21 cellular contexts compared by ENCODE assay signal in genomic region chr3:33058780-33059179, GRCh38. TPM values are rescaled to one million over a fixed set of nuclear protein-coding genes. Genes with fewer than 3 reads are reported as not detected.
DNase-seq lines count a peak whose midpoint lies in the region; ATAC-seq, FAIRE-seq and TF ChIP-seq lines count a peak whose summit lies in the region.
"Had no signal": no experiment of that assay in that cellular context is flagged by ENCODE, and none has a peak within 500 bp of the region (broad histone marks: within the 10 kb centered on the region; RNA-seq: fewer than 3 reads in every experiment).

No MANE protein-coding gene starts in this region.

- no peak overlapping the region for H3T11ph ChIP-seq in H9 (ENCODE audit: low read length)

- H3K36me3 ChIP-seq in HepG2 (replicated peaks in 1 of 2; ENCODE audit: control insufficient read depth in 1 of 2, insufficient read depth in 2 of 2, low read length in 2 of 2) (peaks cover 1 to 37% of the 10 kb centered on the region in 2 experiments; a peak in 3 of 5 replicates), right lobe of liver (peaks cover 0 to 15% (median 2%) of the 10 kb centered on the region in 4 donors), tibial nerve (peaks cover 0 to 95% (median 0%) of the 10 kb centered on the region in 3 donors)

- TF ChIP-seq RAD21 in HepG2 (CRISPR knock-in tag; IDR thresholded peaks at IDR 0.05), result no peak; the same call in 1 of the 2 replicates

- peaks cover 71% of the 10 kb centered on the region for H3K4me1 Mint-ChIP-seq in stimulated activated memory B cell treated with anti-CD40 and anti-IgM and Interleukin-4, amounts not matched to agents 10 μg/mL and 1 μg/mL and 100 μg/mL, for 72 hours
- H3K4me1 Mint-ChIP-seq in H9, result no peaks in the 10 kb centered on the region

- DNase-seq in HepG2 (ENCODE audit: low spot score) (peak; percentile 20), right lobe of liver (no peak), HuH-7 (ENCODE audit: low spot score) (peak; percentile 43), cerebellar cortex (ENCODE audit: low spot score) (peak; percentile 14), H9 (no peak), HTR-8/SVneo (ENCODE audit: insufficient read length, low spot score) (no peak), tibial nerve (ENCODE audit: low spot score in 2 of 2) (no peak)
- DNase-seq: C1 segment of cervical spinal cord, Calu3, DMS53, HCEC 1CT, IMR-90, Kasumi-1, NCI-H1105, NCI-H1694, NCI-H2107, NCI-H2227 treated with DMSO at 0.1 percent for 48 hours, NCI-H524 treated with DMSO at 0.1 percent for 48 hours, OCI-M1, SIG-M5 had no signal

- TF ChIP-seq EP300 in HepG2 (IDR thresholded peaks at IDR 0.05; ENCODE audit: low read depth in 2 of 2, low read length in 2 of 2), result no peak
- no peak for TF ChIP-seq EP300 in HepG2 (CRISPR knock-in tag; IDR thresholded peaks at IDR 0.05; ENCODE audit: borderline replicate concordance)
- no peak for TF ChIP-seq EP300 in tibial nerve (IDR thresholded peaks at IDR 0.05)

- CTCF ChIA-PET in HepG2 (lab: Yijun Ruan, JAX; ENCODE audit: low intra/inter-chr PET ratio, low total read pairs), result no interaction called here

- H3K79me2 ChIP-seq in HepG2 (ENCODE audit: insufficient read depth, low read length), result no peaks in the 10 kb centered on the region
- H3K79me2 ChIP-seq in H9 (ENCODE audit: insufficient read depth, low read length), result no peaks in the 10 kb centered on the region

- POLR2A ChIA-PET in HepG2 (lab: Yijun Ruan, JAX), result interaction anchor here (1.0 to 3.0 kb wide), 6 partner anchors 11 to 382 kb away, joined by 3 to 22 read pairs (median 4); partner anchors contain the start of genes CRTAP and UBP1

- peaks cover 63% of the 10 kb centered on the region for H3K36me3 Mint-ChIP-seq in stimulated activated memory B cell treated with anti-CD40 and anti-IgM and Interleukin-4, amounts not matched to agents 10 μg/mL and 1 μg/mL and 100 μg/mL, for 72 hours
- peaks cover 5 to 43% (median 43%) of the 10 kb centered on the region in 3 experiments; a peak in 5 of 7 replicates for H3K36me3 Mint-ChIP-seq in H9 (ENCODE audit: insufficient read depth in 1 of 3, low read depth in 3 of 3)

- H4K91ac ChIP-seq in H9 (ENCODE audit: insufficient read length, low read depth, low read length), result no peak overlapping the region

- no peak overlapping the region for H3K18ac ChIP-seq in H9 (ENCODE audit: insufficient read length, low read depth, low read length)

- TF ChIP-seq CTCF in HepG2 (CRISPR knock-in tag; IDR thresholded peaks at IDR 0.05), result no peak
- TF ChIP-seq CTCF in right lobe of liver (IDR thresholded peaks at IDR 0.05), result no peak
- no peak for TF ChIP-seq CTCF in H9 (conservative IDR thresholded peaks at IDR 0.05)
- TF ChIP-seq CTCF in tibial nerve (IDR thresholded peaks at IDR 0.05), result no peak

- 82% methylated on average over 3 of the region's 3 CpGs for WGBS in HepG2 (ENCODE audit: low lambda C conversion rate)
- WGBS in right lobe of liver (ENCODE audit: insufficient coverage, low coverage, low lambda C conversion rate, missing lambda C conversion rate), result 45% methylated on average over 3 of the region's 3 CpGs
- no CpG with 5 or more reads among the region's 3 CpGs for WGBS in H9 (ENCODE audit: extremely low coverage, insufficient read length, low lambda C conversion rate)
- WGBS in tibial nerve, 2 donors, result 73 to 82% methylated on average over 3 of the region's 3 CpGs

- H4K20me1 ChIP-seq in HepG2 (ENCODE audit: insufficient read depth, low read length) (no peaks in the 10 kb centered on the region), H9 (ENCODE audit: control insufficient read depth, insufficient read depth, insufficient read length) (no peaks in the 10 kb centered on the region)

- no peaks in the 10 kb centered on the region for H3K79me1 ChIP-seq in H9 (ENCODE audit: insufficient read depth, low read depth, low read length, poor library complexity, severe bottlenecking)

- H3K4ac ChIP-seq in H9 (ENCODE audit: low read depth, low read length), result no peak overlapping the region

- H3K27ac Mint-ChIP-seq in stimulated activated memory B cell treated with anti-CD40 and anti-IgM and Interleukin-4, amounts not matched to agents 10 μg/mL and 1 μg/mL and 100 μg/mL, for 72 hours, result peak overlapping the region; percentile 54
- H3K27ac Mint-ChIP-seq in H9, result no peak overlapping the region

- H2BK20ac ChIP-seq in H9 (ENCODE audit: low read depth, low read length, poor library complexity, severe bottlenecking), result no peak overlapping the region

- no peak overlapping the region for H2BK120ac ChIP-seq in H9 (ENCODE audit: low read depth, low read length, poor library complexity, severe bottlenecking)

- no peak overlapping the region for H3K56ac ChIP-seq in H9 (ENCODE audit: insufficient read length, low read depth, low read length)

- no peak overlapping the region for H4K5ac ChIP-seq in H9 (ENCODE audit: insufficient read length, low read depth, low read length)

- no peak overlapping the region for H2AK5ac ChIP-seq in H9 (ENCODE audit: insufficient read length, low read length)

- H3K27me3 ChIP-seq in HepG2 (ENCODE audit: control insufficient read depth in 1 of 2, insufficient read depth in 2 of 2, low read length in 2 of 2) (no peaks in the 10 kb centered on the region), right lobe of liver (no peaks in the 10 kb centered on the region), H9 (ENCODE audit: insufficient read depth, low read length) (no peaks in the 10 kb centered on the region), tibial nerve (no peaks in the 10 kb centered on the region)

- peak; percentile 54 for ATAC-seq in HepG2
- no peak for ATAC-seq in right lobe of liver
- no peak for ATAC-seq in stimulated activated memory B cell treated with anti-CD40 and anti-IgM and Interleukin-4, amounts not matched to agents 10 μg/mL and 1 μg/mL and 100 μg/mL, for 72 hours

- H3K27ac ChIP-seq in HepG2 (ENCODE audit: extremely low read length, insufficient read depth, low read length) (peak overlapping the region; percentile 97), right lobe of liver (no peak overlapping the region), H9 (ENCODE audit: insufficient read length, low read depth, low read length) (no peak overlapping the region), tibial nerve (no peak overlapping the region)

- intact Hi-C loops in HepG2 (cut with micrococcal nuclease; ENCODE audit: unreplicated experiment) (no loop called here), right lobe of liver (cut with DNase I) (no loop called here)

- H2BK15ac ChIP-seq in H9 (ENCODE audit: low read depth, low read length), result no peak overlapping the region

- no peak overlapping the region for H2AFZ ChIP-seq in HepG2 (ENCODE audit: low read length)
- H2AFZ ChIP-seq in H9 (ENCODE audit: low read length), result no peak overlapping the region

- peak; percentile 39 for FAIRE-seq in HepG2 (lab: Jason Lieb, UNC)
- FAIRE-seq in HTR-8/SVneo (lab: Jason Lieb, UNC), result no peak

- no peak overlapping the region for H3K14ac ChIP-seq in H9 (ENCODE audit: insufficient read depth, low read length)

- H3K23me2 ChIP-seq in H9 (ENCODE audit: insufficient read length, low read depth, low read length, poor library complexity, severe bottlenecking), result no peaks in the 10 kb centered on the region

- in situ Hi-C loops in HepG2 (cut with HindIII; ENCODE audit: extremely low pct_ligation_motif_present, low pct_unique_long_range_greater_than_20kb), result no loop called here

- H2BK5ac ChIP-seq in H9 (ENCODE audit: insufficient read length, low read length), result no peak overlapping the region

- H3K4me1 ChIP-seq in HepG2 (ENCODE audit: insufficient read depth, low read length), result peaks cover 30% of the 10 kb centered on the region
- H3K4me1 ChIP-seq in right lobe of liver, result no peaks in the 10 kb centered on the region
- no peaks in the 10 kb centered on the region for H3K4me1 ChIP-seq in H9 (ENCODE audit: insufficient read depth, low read length)
- peaks cover 0 to 3% (median 0%) of the 10 kb centered on the region in 4 donors for H3K4me1 ChIP-seq in tibial nerve

- TF ChIP-seq POLR2A in HepG2 (IDR thresholded peaks at IDR 0.05; ENCODE audit: insufficient read depth in 1 of 2, low read depth in 2 of 2, low read length in 2 of 2), result no peak
- no peak for TF ChIP-seq POLR2A in right lobe of liver (IDR thresholded peaks at IDR 0.05)
- TF ChIP-seq POLR2A in tibial nerve (IDR thresholded peaks at IDR 0.05), result no peak

- H3K9ac ChIP-seq in HepG2 (ENCODE audit: insufficient read depth, low read depth, low read length) (no peak overlapping the region), H9 (ENCODE audit: extremely low read depth, insufficient read length, low read length) (no peak overlapping the region)

- no peak overlapping the region for H3K23ac ChIP-seq in H9 (ENCODE audit: insufficient read length, low read depth, low read length)

- H3K27me3 Mint-ChIP-seq in stimulated activated memory B cell treated with anti-CD40 and anti-IgM and Interleukin-4, amounts not matched to agents 10 μg/mL and 1 μg/mL and 100 μg/mL, for 72 hours, result no peaks in the 10 kb centered on the region
- no peaks in the 10 kb centered on the region for H3K27me3 Mint-ChIP-seq in H9 (ENCODE audit: low read depth)

- no peak overlapping the region for H3K4me3 Mint-ChIP-seq in stimulated activated memory B cell treated with anti-CD40 and anti-IgM and Interleukin-4, amounts not matched to agents 10 μg/mL and 1 μg/mL and 100 μg/mL, for 72 hours
- H3K4me3 Mint-ChIP-seq in H9, result no peak overlapping the region

- no peaks in the 10 kb centered on the region for H3K9me3 Mint-ChIP-seq in stimulated activated memory B cell treated with anti-CD40 and anti-IgM and Interleukin-4, amounts not matched to agents 10 μg/mL and 1 μg/mL and 100 μg/mL, for 72 hours
- no peaks in the 10 kb centered on the region for H3K9me3 Mint-ChIP-seq in H9

- H3K9me3 ChIP-seq in HepG2 (ENCODE audit: low read length), result no peaks in the 10 kb centered on the region
- H3K9me3 ChIP-seq in right lobe of liver, result no peaks in the 10 kb centered on the region
- no peaks in the 10 kb centered on the region for H3K9me3 ChIP-seq in H9 (ENCODE audit: control insufficient read depth, low read depth, low read length)
- H3K9me3 ChIP-seq in tibial nerve, result no peaks in the 10 kb centered on the region

- H3K4me3 ChIP-seq in HepG2 (replicated peaks in 1 of 3; ENCODE audit: insufficient read depth in 1 of 3, low read depth in 2 of 3, low read length in 3 of 3) (no peak overlapping the region), right lobe of liver (no peak overlapping the region), tibial nerve (no peak overlapping the region)

- H3K4me2 ChIP-seq in HepG2 (ENCODE audit: low read depth, low read length) (no peak overlapping the region), H9 (ENCODE audit: insufficient read depth, insufficient read length, low read length) (no peak overlapping the region)

- no TSS peak for BruUV-seq in HepG2 (replicated peaks; lab: Mats Ljungman, UMichigan)

- H2BK12ac ChIP-seq in H9 (ENCODE audit: insufficient read length, low read depth, low read length), result no peak overlapping the region

- H4K8ac ChIP-seq in H9 (replicated peaks; ENCODE audit: insufficient read length, low read depth, low read length), result no peak overlapping the region

RNA-seq across cellular contexts. Expression of gene GLB1, which starts 38.2 kb away (rescaled TPM):
- total RNA-seq in HepG2 (2016; rRNA removed; fragmentation: Illumina TruSeq; extraction: Trizol) (33.0 and 67.1 TPM in 2 replicates), right lobe of liver (10 to 100 TPM; 42.7 to 52.7 (median 49.4) TPM), H9 (2021) (51.8 and 55.0 TPM in 2 replicates), tibial nerve (10 to 100 TPM; 26.0 to 79.2 (median 56.5) TPM)
- 7.8 and 8.7 TPM in 2 replicates for total RNA-seq in HepG2 (2016; cell fraction: cytosol; rRNA removed; fragmentation: Illumina TruSeq; extraction: Trizol; ENCODE audit: low read depth)
- 35.9 and 65.9 TPM in 2 replicates for total RNA-seq in HepG2 (2016; cell fraction: insoluble cytoplasmic fraction; rRNA removed; fragmentation: Illumina TruSeq; extraction: Trizol)
- 12.8 and 15.8 TPM in 2 replicates for total RNA-seq in HepG2 (2016; cell fraction: membrane; rRNA removed; fragmentation: Illumina TruSeq; extraction: Trizol)
- total RNA-seq in HepG2 (2016; cell fraction: nucleus; rRNA removed; fragmentation: Illumina TruSeq; extraction: Trizol), result 56.9 and 66.9 TPM in 2 replicates
- polyA plus RNA-seq in HepG2 (2011; rRNA removed), result 113 and 128 TPM in 2 replicates
- polyA plus RNA-seq in HepG2 (2011; cell fraction: cytosol; rRNA removed), result 84.8 and 112 TPM in 2 replicates
- polyA plus RNA-seq in HepG2 (2011; cell fraction: nucleus; rRNA removed), result 44.6 and 56.4 TPM in 2 replicates
- 68.1 and 93.6 TPM in 2 replicates for polyA plus RNA-seq in HepG2 (2012)
- 5.5 and 5.9 TPM in 2 replicates for polyA plus RNA-seq in HepG2 (2016; cell fraction: cytosol; fragmentation: Illumina TruSeq; extraction: Trizol; ENCODE audit: low read depth)
- polyA plus RNA-seq in HepG2 (2016; cell fraction: insoluble cytoplasmic fraction; fragmentation: Illumina TruSeq; extraction: Trizol; ENCODE audit: low read depth), result 29.1 and 32.5 TPM in 2 replicates
- polyA plus RNA-seq in HepG2 (2016; cell fraction: membrane; fragmentation: Illumina TruSeq; extraction: Trizol; ENCODE audit: low read depth), result 10.1 and 10.8 TPM in 2 replicates
- 67.7 and 72.3 TPM in 2 replicates for polyA plus RNA-seq in HepG2 (2016; cell fraction: nucleus; fragmentation: Illumina TruSeq; extraction: Trizol; ENCODE audit: insufficient read depth, low read depth)
- polyA minus RNA-seq in HepG2 (2011; rRNA and poly(A)+ RNA removed; ENCODE audit: low replicate concordance), result 68.3 and 118 TPM in 2 replicates
- polyA minus RNA-seq in HepG2 (2011; cell fraction: cytosol; rRNA and poly(A)+ RNA removed), result 52.8 and 100 TPM in 2 replicates
- 33.3 and 50.8 TPM in 2 replicates for polyA minus RNA-seq in HepG2 (2011; cell fraction: nucleus; rRNA and poly(A)+ RNA removed)

RNA-seq across cellular contexts. Expression of gene TMPPE, which starts 38.2 kb away (rescaled TPM):
- total RNA-seq in HepG2 (2016; rRNA removed; fragmentation: Illumina TruSeq; extraction: Trizol), result 4.4 and 5.7 TPM in 2 replicates
- 0.26 and 0.40 TPM in 2 replicates for total RNA-seq in HepG2 (2016; cell fraction: cytosol; rRNA removed; fragmentation: Illumina TruSeq; extraction: Trizol; ENCODE audit: low read depth)
- total RNA-seq in HepG2 (2016; cell fraction: insoluble cytoplasmic fraction; rRNA removed; fragmentation: Illumina TruSeq; extraction: Trizol), result 4.5 and 5.9 TPM in 2 replicates
- 1.4 and 1.6 TPM in 2 replicates for total RNA-seq in HepG2 (2016; cell fraction: membrane; rRNA removed; fragmentation: Illumina TruSeq; extraction: Trizol)
- total RNA-seq in HepG2 (2016; cell fraction: nucleus; rRNA removed; fragmentation: Illumina TruSeq; extraction: Trizol), result 11.1 and 12.5 TPM in 2 replicates
- polyA plus RNA-seq in HepG2 (2011; rRNA removed), result 1.8 and 1.9 TPM in 2 replicates
- polyA plus RNA-seq in HepG2 (2011; cell fraction: cytosol; rRNA removed), result 1.6 and 1.8 TPM in 2 replicates
- polyA plus RNA-seq in HepG2 (2011; cell fraction: nucleus; rRNA removed), result 5.0 and 5.7 TPM in 2 replicates
- polyA plus RNA-seq in HepG2 (2012), result 0.65 and 0.80 TPM in 2 replicates
- 0.08 and 0.10 TPM in 2 replicates for polyA plus RNA-seq in HepG2 (2016; cell fraction: cytosol; fragmentation: Illumina TruSeq; extraction: Trizol; ENCODE audit: low read depth)
- polyA plus RNA-seq in HepG2 (2016; cell fraction: insoluble cytoplasmic fraction; fragmentation: Illumina TruSeq; extraction: Trizol; ENCODE audit: low read depth), result 0.82 and 0.84 TPM in 2 replicates
- polyA plus RNA-seq in HepG2 (2016; cell fraction: membrane; fragmentation: Illumina TruSeq; extraction: Trizol; ENCODE audit: low read depth), result 0.21 and 0.29 TPM in 2 replicates
- 1.8 and 2.0 TPM in 2 replicates for polyA plus RNA-seq in HepG2 (2016; cell fraction: nucleus; fragmentation: Illumina TruSeq; extraction: Trizol; ENCODE audit: insufficient read depth, low read depth)
- 22.3 and 28.3 TPM in 2 replicates for polyA minus RNA-seq in HepG2 (2011; rRNA and poly(A)+ RNA removed; ENCODE audit: low replicate concordance)
- polyA minus RNA-seq in HepG2 (2011; cell fraction: cytosol; rRNA and poly(A)+ RNA removed), result 6.1 and 6.3 TPM in 2 replicates
- polyA minus RNA-seq in HepG2 (2011; cell fraction: nucleus; rRNA and poly(A)+ RNA removed), result 14.9 and 19.1 TPM in 2 replicates
- 1 to 10 TPM; 2.8 to 3.8 (median 3.4) TPM for total RNA-seq in right lobe of liver
- total RNA-seq in H9 (2021), result 6.6 and 7.7 TPM in 2 replicates
- total RNA-seq in tibial nerve, result 1 to 10 TPM; 6.3 to 6.9 (median 6.6) TPM

RNA-seq across cellular contexts. Expression of gene CRTAP, which starts 55.0 kb away (rescaled TPM):
- total RNA-seq in HepG2 (2016; rRNA removed; fragmentation: Illumina TruSeq; extraction: Trizol) (46.1 and 54.2 TPM in 2 replicates), right lobe of liver (10 to 100 TPM; 33.1 to 54.9 (median 46.8) TPM), H9 (2021) (159 and 166 TPM in 2 replicates), tibial nerve (100 to 1,000 TPM; 180 to 394 (median 315) TPM)
- total RNA-seq in HepG2 (2016; cell fraction: cytosol; rRNA removed; fragmentation: Illumina TruSeq; extraction: Trizol; ENCODE audit: low read depth), result 26.6 and 28.3 TPM in 2 replicates
- total RNA-seq in HepG2 (2016; cell fraction: insoluble cytoplasmic fraction; rRNA removed; fragmentation: Illumina TruSeq; extraction: Trizol), result 34.2 and 54.9 TPM in 2 replicates
- total RNA-seq in HepG2 (2016; cell fraction: membrane; rRNA removed; fragmentation: Illumina TruSeq; extraction: Trizol), result 85.6 and 91.0 TPM in 2 replicates
- 39.9 and 50.8 TPM in 2 replicates for total RNA-seq in HepG2 (2016; cell fraction: nucleus; rRNA removed; fragmentation: Illumina TruSeq; extraction: Trizol)
- polyA plus RNA-seq in HepG2 (2011; rRNA removed), result 86.2 and 119 TPM in 2 replicates
- polyA plus RNA-seq in HepG2 (2011; cell fraction: cytosol; rRNA removed), result 84.4 and 95.4 TPM in 2 replicates
- polyA plus RNA-seq in HepG2 (2011; cell fraction: nucleus; rRNA removed), result 22.0 and 27.3 TPM in 2 replicates
- 67.7 and 77.4 TPM in 2 replicates for polyA plus RNA-seq in HepG2 (2012)
- 56.8 and 61.8 TPM in 2 replicates for polyA plus RNA-seq in HepG2 (2016; cell fraction: cytosol; fragmentation: Illumina TruSeq; extraction: Trizol; ENCODE audit: low read depth)
- polyA plus RNA-seq in HepG2 (2016; cell fraction: insoluble cytoplasmic fraction; fragmentation: Illumina TruSeq; extraction: Trizol; ENCODE audit: low read depth), result 67.1 and 72.0 TPM in 2 replicates
- polyA plus RNA-seq in HepG2 (2016; cell fraction: membrane; fragmentation: Illumina TruSeq; extraction: Trizol; ENCODE audit: low read depth), result 112 and 133 TPM in 2 replicates
- polyA plus RNA-seq in HepG2 (2016; cell fraction: nucleus; fragmentation: Illumina TruSeq; extraction: Trizol; ENCODE audit: insufficient read depth, low read depth), result 93.0 and 101 TPM in 2 replicates
- 51.0 and 179 TPM in 2 replicates for polyA minus RNA-seq in HepG2 (2011; rRNA and poly(A)+ RNA removed; ENCODE audit: low replicate concordance)
- 49.0 and 49.8 TPM in 2 replicates for polyA minus RNA-seq in HepG2 (2011; cell fraction: cytosol; rRNA and poly(A)+ RNA removed)
- 10.0 and 11.6 TPM in 2 replicates for polyA minus RNA-seq in HepG2 (2011; cell fraction: nucleus; rRNA and poly(A)+ RNA removed)

Comparison
In these comparisons a context has a peak if more than half of its experiments do, and no peak if none do; other contexts are left out.
1. DNase-seq: peak in HepG2 (single experiment), HuH-7 (single experiment) and cerebellar cortex (single experiment); none in right lobe of liver (0 of 3), H9 (single experiment), HTR-8/SVneo (single experiment) and tibial nerve (0 of 2).